8 cellular contexts compared by ENCODE assay signal in genomic region chr4:153684182-153685073, GRCh38. TPM values are rescaled to one million over a fixed set of nuclear protein-coding genes. Genes with fewer than 3 reads are reported as not detected.
A peak's percentile ranks its signal among the peaks of the same experiment; 100 is the strongest.
DNase-seq lines count a peak whose midpoint lies in the region; ATAC-seq and TF ChIP-seq lines count a peak whose summit lies in the region.

A gene with protein sequence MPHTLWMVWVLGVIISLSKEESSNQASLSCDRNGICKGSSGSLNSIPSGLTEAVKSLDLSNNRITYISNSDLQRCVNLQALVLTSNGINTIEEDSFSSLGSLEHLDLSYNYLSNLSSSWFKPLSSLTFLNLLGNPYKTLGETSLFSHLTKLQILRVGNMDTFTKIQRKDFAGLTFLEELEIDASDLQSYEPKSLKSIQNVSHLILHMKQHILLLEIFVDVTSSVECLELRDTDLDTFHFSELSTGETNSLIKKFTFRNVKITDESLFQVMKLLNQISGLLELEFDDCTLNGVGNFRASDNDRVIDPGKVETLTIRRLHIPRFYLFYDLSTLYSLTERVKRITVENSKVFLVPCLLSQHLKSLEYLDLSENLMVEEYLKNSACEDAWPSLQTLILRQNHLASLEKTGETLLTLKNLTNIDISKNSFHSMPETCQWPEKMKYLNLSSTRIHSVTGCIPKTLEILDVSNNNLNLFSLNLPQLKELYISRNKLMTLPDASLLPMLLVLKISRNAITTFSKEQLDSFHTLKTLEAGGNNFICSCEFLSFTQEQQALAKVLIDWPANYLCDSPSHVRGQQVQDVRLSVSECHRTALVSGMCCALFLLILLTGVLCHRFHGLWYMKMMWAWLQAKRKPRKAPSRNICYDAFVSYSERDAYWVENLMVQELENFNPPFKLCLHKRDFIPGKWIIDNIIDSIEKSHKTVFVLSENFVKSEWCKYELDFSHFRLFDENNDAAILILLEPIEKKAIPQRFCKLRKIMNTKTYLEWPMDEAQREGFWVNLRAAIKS (plus strand): TSS chr4:153684280. CDS start chr4:153702908, 18,628 bp downstream.

- DNase-seq in ELF-1 (ENCODE audit: low read depth, low spot score), result peak; percentile 64
- peak; percentile 48 for DNase-seq in MG63
- peak; percentile 19 for DNase-seq in activated CD8-positive, alpha-beta memory T cell treated with anti-CD3 and anti-CD28 coated beads, Interleukin-2, amount 50 U/mL, for 1 hour (ENCODE audit: extremely low read depth)
- DNase-seq in epithelial cell of proximal tubule (ENCODE audit: low read depth), result no peak
- peak; percentile 37 to 60 for DNase-seq in stimulated activated CD8-positive, alpha-beta memory T cell treated with anti-CD3 and anti-CD28 coated beads, Interleukin-7, amount 100 ng/mL, for 4 hours (ENCODE audit: low read depth in 2 of 2)
- no peak for DNase-seq in NCI-H187 treated with DMSO at 0.1 percent for 48 hours (lab: John Stamatoyannopoulos, UW)

- no peaks in the 10 kb centered on the region for H3K9me3 ChIP-seq in MG63
- peaks cover 7 to 8% of the 10 kb centered on the region in 2 donors for H3K9me3 ChIP-seq in muscle layer of duodenum (ENCODE audit: control insufficient read depth in 1 of 2, low read length in 2 of 2)

- H3K4me3 ChIP-seq in MG63, result peak within 1 kb of the TSS; percentile 41
- H3K4me3 ChIP-seq in epithelial cell of proximal tubule (ENCODE audit: low read depth, low read length), result peak within 1 kb of the TSS; percentile 59
- H3K4me3 ChIP-seq in muscle layer of duodenum (ENCODE audit: low read depth in 1 of 2, low read length in 2 of 2), result peak within 1 kb of the TSS; percentile 69 to 92

- TF ChIP-seq CTCF in epithelial cell of proximal tubule (conservative IDR thresholded peaks at IDR 0.05; ENCODE audit: low read depth, low read length), result no peak

- H3K27me3 ChIP-seq in MG63 (no peaks in the 10 kb centered on the region), muscle layer of duodenum (ENCODE audit: low read depth, low read length) (no peaks in the 10 kb centered on the region)

- ATAC-seq in GM21619 (IDR thresholded peaks at IDR 0.05; ENCODE audit: unreplicated experiment), result peak; percentile 95

- H3K36me3 ChIP-seq in MG63 (no peaks in the 10 kb centered on the region), muscle layer of duodenum (ENCODE audit: control insufficient read depth in 1 of 2, insufficient read depth in 2 of 2, low read length in 2 of 2) (peaks cover 0 to 4% of the 10 kb centered on the region in 2 donors)

- peak within 1 kb of the TSS; percentile 19 for H3K27ac ChIP-seq in muscle layer of duodenum (ENCODE audit: low read length)

- no peaks in the 10 kb centered on the region for H3K4me1 ChIP-seq in muscle layer of duodenum (ENCODE audit: control insufficient read depth in 1 of 2, insufficient read depth in 2 of 2, low read length in 2 of 2)

RNA-seq across cellular contexts. Expression of the gene that starts here (rescaled TPM):
- total RNA-seq in MG63 (2014; rRNA removed; shearing (Covaris generic); ENCODE audit: low replicate concordance), result 0.33 and 0.62 TPM in 2 replicates
- 13.8 and 14.8 TPM in 2 replicates for total RNA-seq in epithelial cell of proximal tubule

Comparison
In these comparisons a context has a peak if more than half of its experiments do, and no peak if none do; other contexts are left out.
1. Peak in DNase-seq and H3K4me3 ChIP-seq in MG63; RNA of the gene not detected or under 1 TPM.
2. DNase-seq: peak in ELF-1 (single experiment), activated CD8-positive, alpha-beta memory T cell treated with anti-CD3 and anti-CD28 coated beads, Interleukin-2, amount 50 U/mL, for 1 hour (single experiment) and stimulated activated CD8-positive, alpha-beta memory T cell treated with anti-CD3 and anti-CD28 coated beads, Interleukin-7, amount 100 ng/mL, for 4 hours (2 of 2); none in epithelial cell of proximal tubule (single experiment) and NCI-H187 treated with DMSO at 0.1 percent for 48 hours (single experiment).
3. Peak in every context shown above with its lines, with median percentiles within 50 percentile points of each other: H3K4me3 ChIP-seq.